In genomic region chr9:83596899-83597504, GRCh38 we compare ENCODE assay signal across 8 cellular contexts. TPM values are rescaled to one million over a fixed set of nuclear protein-coding genes. Genes with fewer than 3 reads are reported as not detected.
DNase-seq lines count a peak whose midpoint lies in the region; ATAC-seq and TF ChIP-seq lines count a peak whose summit lies in the region.

No MANE protein-coding gene starts in this region.

- DNase-seq in AML-193 (lab: John Stamatoyannopoulos, UW) (peak; percentile 16 to 40), NCI-H1092 (lab: John Stamatoyannopoulos, UW) (peak; percentile 34), fibroblast of villous mesenchyme (ENCODE audit: low read depth) (peak; percentile 33), renal cortical epithelial cell (ENCODE audit: low read depth) (peak; percentile 19), DMS79 treated with DMSO at 0.1 percent for 48 hours (lab: John Stamatoyannopoulos, UW) (no peak), putamen (ENCODE audit: low spot score) (no peak)
- peak; percentile 56 for DNase-seq in activated CD4-positive, alpha-beta memory T cell treated with anti-CD3 and anti-CD28 coated beads for 36 hours

- H3K4me1 Mint-ChIP-seq in activated CD4-positive, alpha-beta memory T cell treated with anti-CD3 and anti-CD28 coated beads for 36 hours (ENCODE audit: low read depth), result no peaks in the 10 kb centered on the region

- H3K27me3 Mint-ChIP-seq in activated CD4-positive, alpha-beta memory T cell treated with anti-CD3 and anti-CD28 coated beads for 36 hours, result no peaks in the 10 kb centered on the region

- intact Hi-C loops in activated CD4-positive, alpha-beta memory T cell treated with anti-CD3 and anti-CD28 coated beads for 36 hours (cut with micrococcal nuclease), result loop anchor here (1.0 kb wide), 1 partner anchor 263 kb away; no protein-coding TSS in a partner anchor

- H3K4me3 Mint-ChIP-seq in activated CD4-positive, alpha-beta memory T cell treated with anti-CD3 and anti-CD28 coated beads for 36 hours, result no peak overlapping the region

- no peak overlapping the region for H3K27ac Mint-ChIP-seq in activated CD4-positive, alpha-beta memory T cell treated with anti-CD3 and anti-CD28 coated beads for 36 hours

- TF ChIP-seq CTCF in fibroblast of villous mesenchyme (IDR thresholded peaks at IDR 0.05; ENCODE audit: insufficient read depth, low read depth, low read length), result peak; percentile 68

- POLR2A ChIA-PET in activated CD4-positive, alpha-beta memory T cell treated with anti-CD3 and anti-CD28 coated beads for 36 hours (lab: Charles Lee), result no interaction called here

- H3K9me3 Mint-ChIP-seq in activated CD4-positive, alpha-beta memory T cell treated with anti-CD3 and anti-CD28 coated beads for 36 hours, result no peaks in the 10 kb centered on the region

- H3K36me3 Mint-ChIP-seq in activated CD4-positive, alpha-beta memory T cell treated with anti-CD3 and anti-CD28 coated beads for 36 hours, result no peaks in the 10 kb centered on the region

- CTCF ChIA-PET in activated CD4-positive, alpha-beta memory T cell treated with anti-CD3 and anti-CD28 coated beads for 36 hours (lab: Charles Lee), result interaction anchor here (0.7 to 3.6 kb wide), 7 partner anchors 9 to 269 kb away, joined by 3 to 51 read pairs (median 4); no protein-coding TSS in a partner anchor

- H3K4me3 ChIP-seq in fibroblast of villous mesenchyme (ENCODE audit: low read depth, low read length), result no peak overlapping the region

- ATAC-seq in GM18502 (IDR thresholded peaks at IDR 0.05; ENCODE audit: poor library complexity, unreplicated experiment), result peak; percentile 65

RNA-seq across cellular contexts. Expression of gene IDNK, which starts 25.9 kb away (rescaled TPM):
- total RNA-seq in activated CD4-positive, alpha-beta memory T cell treated with anti-CD3 and anti-CD28 coated beads for 36 hours, result 1 to 10 TPM; 4.4 to 5.0 TPM
- total RNA-seq in fibroblast of villous mesenchyme (3.0 and 4.2 TPM in 2 replicates), renal cortical epithelial cell (4.6 and 11.5 TPM in 2 replicates)

RNA-seq across cellular contexts. Expression of gene FRMD3, which starts 58.8 kb away (rescaled TPM):
- under 1 TPM; 0.27 to 0.62 TPM for total RNA-seq in activated CD4-positive, alpha-beta memory T cell treated with anti-CD3 and anti-CD28 coated beads for 36 hours
- total RNA-seq in fibroblast of villous mesenchyme, result 0.64 and 0.86 TPM in 2 replicates
- total RNA-seq in renal cortical epithelial cell, result 1.0 and 3.5 TPM in 2 replicates

Comparison
In these comparisons a context has a peak if more than half of its experiments do, and no peak if none do; other contexts are left out.
1. DNase-seq: peak in AML-193 (2 of 2), NCI-H1092 (single experiment), activated CD4-positive, alpha-beta memory T cell treated with anti-CD3 and anti-CD28 coated beads for 36 hours (single experiment), fibroblast of villous mesenchyme (single experiment) and renal cortical epithelial cell (single experiment); none in DMS79 treated with DMSO at 0.1 percent for 48 hours (single experiment) and putamen (single experiment).